In the genomic region with DNA sequence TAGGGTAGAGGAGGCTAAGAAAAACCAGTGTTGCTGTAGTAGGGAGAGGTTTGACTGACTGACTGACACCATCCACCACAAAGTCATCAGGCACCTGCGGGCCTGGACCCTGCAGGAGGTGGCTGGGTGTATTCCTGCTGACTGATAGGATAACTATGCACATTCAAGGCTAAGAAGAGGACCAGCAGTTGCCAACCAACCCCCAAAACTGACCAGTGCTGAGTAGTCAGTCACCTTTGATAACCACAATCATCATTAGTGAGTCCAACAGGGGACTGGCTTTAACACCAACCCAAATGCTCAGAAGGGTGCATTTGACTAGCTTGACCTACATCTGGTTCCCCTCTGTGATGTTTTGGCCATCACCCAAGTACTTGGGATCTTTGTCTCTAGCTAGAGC, we compare ENCODE assay signal across 1 cellular context.
TF ChIP-seq lines count a peak whose summit lies in the region.

No MANE protein-coding gene starts in this region.

TF ChIP-seq in H1, 55 proteins besides CTCF, POLR2A, EP300 and RAD21:
- no peak for TF ChIP-seq CHD2 (IDR thresholded peaks at IDR 0.05; ENCODE audit: low read length)
- no peak for TF ChIP-seq SIN3A (conservative IDR thresholded peaks at IDR 0.05 in 1 of 2, IDR thresholded peaks at IDR 0.05 in 1 of 2; ENCODE audit: low read depth in 1 of 2, low read length in 2 of 2)
- no peak for TF ChIP-seq SP2 (IDR thresholded peaks at IDR 0.05; ENCODE audit: low read length)
- no peak for TF ChIP-seq SIX5 (IDR thresholded peaks at IDR 0.05; ENCODE audit: low read depth, low read length)
- no peak for TF ChIP-seq FOSL1 (IDR thresholded peaks at IDR 0.05; ENCODE audit: insufficient read depth, low read depth, low read length)
- TF ChIP-seq, protein P1, sequence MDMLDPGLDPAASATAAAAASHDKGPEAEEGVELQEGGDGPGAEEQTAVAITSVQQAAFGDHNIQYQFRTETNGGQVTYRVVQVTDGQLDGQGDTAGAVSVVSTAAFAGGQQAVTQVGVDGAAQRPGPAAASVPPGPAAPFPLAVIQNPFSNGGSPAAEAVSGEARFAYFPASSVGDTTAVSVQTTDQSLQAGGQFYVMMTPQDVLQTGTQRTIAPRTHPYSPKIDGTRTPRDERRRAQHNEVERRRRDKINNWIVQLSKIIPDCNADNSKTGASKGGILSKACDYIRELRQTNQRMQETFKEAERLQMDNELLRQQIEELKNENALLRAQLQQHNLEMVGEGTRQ (IDR thresholded peaks at IDR 0.05; ENCODE audit: low read length), result no peak
- TF ChIP-seq GTF2F1 (IDR thresholded peaks at IDR 0.05; ENCODE audit: borderline replicate concordance, low read depth, low read length), result no peak
- TF ChIP-seq CBX8 (IDR thresholded peaks at IDR 0.05; ENCODE audit: borderline replicate concordance, low read depth, low read length), result no peak
- no peak for TF ChIP-seq POU5F1 (IDR thresholded peaks at IDR 0.05; ENCODE audit: low read depth, low read length)
- no peak for TF ChIP-seq KDM1A (IDR thresholded peaks at IDR 0.05; ENCODE audit: borderline replicate concordance, low read length)
- TF ChIP-seq CHD1 (IDR thresholded peaks at IDR 0.05; ENCODE audit: low read depth, low read length), result no peak
- TF ChIP-seq RXRA (IDR thresholded peaks at IDR 0.05; ENCODE audit: insufficient read depth, low read depth, low read length), result no peak
- TF ChIP-seq MAFK (IDR thresholded peaks at IDR 0.05; ENCODE audit: low read depth, low read length), result no peak
- TF ChIP-seq KDM4A (IDR thresholded peaks at IDR 0.05; ENCODE audit: low read depth, low read length, severe bottlenecking), result no peak
